Comparison of ENCODE assay signal across 8 cellular contexts in the genomic region with DNA sequence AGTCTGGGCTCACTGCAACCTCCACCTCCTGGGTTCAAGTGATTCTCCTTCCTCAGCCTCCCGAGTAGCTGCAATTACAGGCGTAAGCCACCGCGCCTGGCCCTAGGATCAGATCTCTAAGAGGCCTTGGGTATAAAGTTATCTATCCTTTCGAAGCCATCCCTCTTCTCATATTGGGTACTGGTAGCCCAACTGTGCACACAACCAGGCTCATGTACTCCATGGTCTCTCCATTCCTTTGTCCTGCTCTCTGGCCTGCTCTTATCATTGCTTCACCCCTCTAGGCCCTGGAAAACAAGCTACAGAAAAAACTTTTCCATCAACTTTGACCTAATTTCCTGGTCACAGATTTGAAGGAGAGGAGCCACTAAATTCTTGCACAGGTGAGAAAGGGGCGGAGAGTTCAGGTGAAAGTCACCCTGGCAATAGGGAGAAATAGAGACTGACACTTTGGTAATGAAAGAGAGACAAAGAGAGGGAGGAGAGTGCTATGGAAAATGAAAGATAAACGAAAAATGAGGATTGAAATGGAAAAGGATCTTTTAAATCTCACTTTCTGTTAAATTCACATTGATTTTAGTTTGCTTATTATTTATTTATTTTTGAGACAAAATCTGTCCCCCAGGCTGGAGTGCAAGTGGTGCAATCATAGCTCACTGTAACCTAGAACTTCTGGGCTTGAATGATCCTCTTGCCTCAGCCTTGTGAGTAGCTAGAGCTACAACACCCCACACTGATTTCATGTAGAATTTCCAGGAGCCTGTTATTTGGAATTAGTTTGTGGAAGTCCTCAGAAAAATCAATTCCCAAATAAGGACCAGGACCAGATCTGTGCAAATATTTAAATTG. TPM values are rescaled to one million over a fixed set of nuclear protein-coding genes. Genes with fewer than 3 reads are reported as not detected.
DNase-seq lines count a peak whose midpoint lies in the region; ATAC-seq and TF ChIP-seq lines count a peak whose summit lies in the region.

No MANE protein-coding gene starts in this region.

- peaks cover 61% of the 10 kb centered on the region for H3K4me1 ChIP-seq in CD4-positive, alpha-beta memory T cell (ENCODE audit: insufficient read depth, low read length)

- peak in 1 of 5 donors; percentile 24 for DNase-seq in CD4-positive, alpha-beta memory T cell
- DNase-seq in NCI-H345 treated with DMSO at 0.1 percent for 48 hours (lab: John Stamatoyannopoulos, UW; ENCODE audit: unreplicated experiment) (peak; percentile 62), natural killer cell (no peak), NCI-H82 treated with DMSO at 0.1 percent for 48 hours (lab: John Stamatoyannopoulos, UW; ENCODE audit: unreplicated experiment) (no peak), NCI-H1048 (lab: John Stamatoyannopoulos, UW) (no peak)
- no peak for DNase-seq in effector memory CD8-positive, alpha-beta T cell
- no peak for DNase-seq in activated naive CD4-positive, alpha-beta T cell (lab: John Stamatoyannopoulos, UW)

- POLR2A ChIA-PET in CD4-positive, alpha-beta memory T cell (lab: Charles Lee; ENCODE audit: partially characterized antibody), result interaction anchor here (2.6 to 29.8 kb wide), 6 partner anchors 3 to 132 kb away, joined by 15 to 1967 read pairs (median 246); partner anchors contain the start of genes ANKRD34A, LIX1L, PIAS3 and POLR3GL

- no peaks in the 10 kb centered on the region for H3K27me3 Mint-ChIP-seq in CD4-positive, alpha-beta memory T cell
- H3K27me3 Mint-ChIP-seq in effector memory CD8-positive, alpha-beta T cell, result no peaks in the 10 kb centered on the region
- H3K27me3 Mint-ChIP-seq in natural killer cell (ENCODE audit: low read depth in 2 of 2), result no peaks in the 10 kb centered on the region

- H3K9me3 ChIP-seq in CD4-positive, alpha-beta memory T cell (ENCODE audit: control insufficient read depth in 1 of 2, low read length in 2 of 2), result no peaks in the 10 kb centered on the region

- H3K36me3 ChIP-seq in CD4-positive, alpha-beta memory T cell (ENCODE audit: insufficient read depth, low read length), result peaks cover 32% of the 10 kb centered on the region

- peaks cover 0 to 12% (median 2%) of the 10 kb centered on the region in 8 donors for H3K9me3 Mint-ChIP-seq in CD4-positive, alpha-beta memory T cell
- H3K9me3 Mint-ChIP-seq in effector memory CD8-positive, alpha-beta T cell, result no peaks in the 10 kb centered on the region
- no peaks in the 10 kb centered on the region for H3K9me3 Mint-ChIP-seq in natural killer cell

- peaks cover 38 to 41% of the 10 kb centered on the region in 2 donors for H3K36me3 Mint-ChIP-seq in CD4-positive, alpha-beta memory T cell
- peaks cover 47% of the 10 kb centered on the region for H3K36me3 Mint-ChIP-seq in effector memory CD8-positive, alpha-beta T cell (ENCODE audit: insufficient read depth)
- peaks cover 37% of the 10 kb centered on the region for H3K36me3 Mint-ChIP-seq in natural killer cell

- intact Hi-C loops in CD4-positive, alpha-beta memory T cell (cut with micrococcal nuclease), result no loop called here
- intact Hi-C loops in natural killer cell (cut with micrococcal nuclease), result no loop called here

- TF ChIP-seq CTCF in natural killer cell (IDR thresholded peaks at IDR 0.05), result no peak

- H3K4me1 Mint-ChIP-seq in CD4-positive, alpha-beta memory T cell, result peaks cover 41 to 69% (median 52%) of the 10 kb centered on the region in 4 donors
- peaks cover 41 to 60% of the 10 kb centered on the region in 2 donors for H3K4me1 Mint-ChIP-seq in effector memory CD8-positive, alpha-beta T cell (ENCODE audit: low read depth in 2 of 2)
- H3K4me1 Mint-ChIP-seq in natural killer cell, result peaks cover 62 to 69% of the 10 kb centered on the region in 2 donors

- H3K27ac ChIP-seq in CD4-positive, alpha-beta memory T cell (ENCODE audit: low read depth, low read length), result no peak overlapping the region

- H3K4me3 ChIP-seq in CD4-positive, alpha-beta memory T cell (ENCODE audit: low read length in 2 of 2), result no peak overlapping the region

- peak overlapping the region in 6 of 7 donors; percentile 8 to 96 (median 77) for H3K27ac Mint-ChIP-seq in CD4-positive, alpha-beta memory T cell
- peak overlapping the region in 1 of 2 donors; percentile 99 for H3K27ac Mint-ChIP-seq in effector memory CD8-positive, alpha-beta T cell
- H3K27ac Mint-ChIP-seq in natural killer cell, result peak overlapping the region; percentile 97 to 99

- peak overlapping the region in 7 of 8 donors; percentile 10 to 99 (median 44) for H3K4me3 Mint-ChIP-seq in CD4-positive, alpha-beta memory T cell
- no peak overlapping the region for H3K4me3 Mint-ChIP-seq in effector memory CD8-positive, alpha-beta T cell
- peak overlapping the region; percentile 97 for H3K4me3 Mint-ChIP-seq in natural killer cell

- CTCF ChIA-PET in CD4-positive, alpha-beta memory T cell (lab: Charles Lee; ENCODE audit: partially characterized antibody), result interaction anchor here (1.7 to 16.1 kb wide), 3 partner anchors 12 to 26 kb away, joined by 5 to 224 read pairs (median 168); partner anchors contain the start of genes ANKRD34A and POLR3GL

- peak; percentile 25 for ATAC-seq in effector memory CD8-positive, alpha-beta T cell (replicated peaks)
- ATAC-seq in natural killer cell (no peak), GM21423 (IDR thresholded peaks at IDR 0.05; ENCODE audit: unreplicated experiment) (no peak)

- no peaks in the 10 kb centered on the region for H3K27me3 ChIP-seq in CD4-positive, alpha-beta memory T cell (ENCODE audit: insufficient read depth, low read length)

RNA-seq across cellular contexts. Expression of gene TXNIP, which starts 5.9 kb away (rescaled TPM):
- total RNA-seq in CD4-positive, alpha-beta memory T cell, result 100 to 1,000 TPM; 933 to 985 TPM
- polyA plus RNA-seq in CD4-positive, alpha-beta memory T cell, result 1,000 to 10,000 TPM; 4,275 to 4,310 TPM
- total RNA-seq in natural killer cell, result 1,000 to 10,000 TPM in 2 of 3 donors, 100 to 1,000 TPM in 1; 984 to 1,724 (median 1,422) TPM

RNA-seq across cellular contexts. Expression of gene POLR3GL, which starts 26.0 kb away (rescaled TPM):
- 10 to 100 TPM; 36.6 to 38.3 TPM for total RNA-seq in CD4-positive, alpha-beta memory T cell
- 100 to 1,000 TPM in 1 of 2 donors, 10 to 100 TPM in 1; 95.3 to 164 TPM for polyA plus RNA-seq in CD4-positive, alpha-beta memory T cell
- 10 to 100 TPM; 34.9 to 37.5 (median 37.4) TPM for total RNA-seq in natural killer cell

RNA-seq across cellular contexts. Expression of gene ANKRD34A, which starts 26.1 kb away (rescaled TPM):
- 1 to 10 TPM; 1.8 to 2.1 TPM for total RNA-seq in CD4-positive, alpha-beta memory T cell
- under 1 TPM in 1 of 2 donors, not detected in 1; 0.60 TPM for polyA plus RNA-seq in CD4-positive, alpha-beta memory T cell
- 1 to 10 TPM; 1.4 to 1.9 (median 1.4) TPM for total RNA-seq in natural killer cell

RNA-seq across cellular contexts. Expression of gene HJV, which starts 31.1 kb away (rescaled TPM):
- not detected for total RNA-seq in CD4-positive, alpha-beta memory T cell
- polyA plus RNA-seq in CD4-positive, alpha-beta memory T cell, result not detected
- total RNA-seq in natural killer cell, result not detected

RNA-seq across cellular contexts. Expression of gene LIX1L, which starts 32.7 kb away (rescaled TPM):
- total RNA-seq in CD4-positive, alpha-beta memory T cell, result 10 to 100 TPM; 64.5 to 66.1 TPM
- 10 to 100 TPM; 35.3 to 35.7 TPM for polyA plus RNA-seq in CD4-positive, alpha-beta memory T cell
- total RNA-seq in natural killer cell, result 10 to 100 TPM; 33.4 to 41.3 (median 38.2) TPM

Comparison
In these comparisons a context has a peak if more than half of its experiments do, and no peak if none do; other contexts are left out.
1. H3K4me3 Mint-ChIP-seq: peak in CD4-positive, alpha-beta memory T cell (7 of 8) and natural killer cell (single experiment); none in effector memory CD8-positive, alpha-beta T cell (0 of 2).